Comparison of ENCODE assay signal across 6 cellular contexts in the genomic region with DNA sequence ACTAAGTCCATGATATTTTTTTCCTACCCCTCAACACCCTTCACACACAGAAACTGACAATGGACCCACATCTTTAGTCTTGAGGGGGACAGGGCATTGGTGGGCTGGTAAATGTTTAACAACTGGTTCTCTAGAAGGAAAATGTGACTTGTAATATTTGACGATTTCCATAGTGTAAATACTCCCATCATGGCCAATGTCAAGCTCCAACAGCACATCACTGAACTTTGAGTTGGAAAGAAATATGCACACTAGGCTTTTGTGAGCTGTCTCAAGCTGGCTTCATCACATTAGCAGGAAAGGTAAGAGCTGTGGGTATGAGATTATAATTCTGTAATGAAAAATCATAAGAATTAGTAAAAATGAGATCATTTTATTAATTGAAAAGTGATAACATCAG.
"Had no signal": no experiment of that assay in that cellular context is flagged by ENCODE, and none has a peak within 500 bp of the region (broad histone marks: within the 10 kb centered on the region; RNA-seq: fewer than 3 reads in every experiment).

No MANE protein-coding gene starts in this region.

- DNase-seq: IMR-90, KBM-7, KG1 had no signal

- H3K4me3 ChIP-seq: K562 had no signal

- ATAC-seq: K562 had no signal

- FAIRE-seq: K562 had no signal

- H3K9ac ChIP-seq: KMS-11 had no signal

- H3K27ac ChIP-seq: HL-60, KMS-11 had no signal

- H3K4me2 ChIP-seq: KMS-11 had no signal
